20 cellular contexts compared by ENCODE assay signal in genomic region chr1:41462680-41463004, GRCh38. TPM values are rescaled to one million over a fixed set of nuclear protein-coding genes. Genes with fewer than 3 reads are reported as not detected.
DNase-seq lines count a peak whose midpoint lies in the region; ATAC-seq, FAIRE-seq and TF ChIP-seq lines count a peak whose summit lies in the region.
"Had no signal": no experiment of that assay in that cellular context is flagged by ENCODE, and none has a peak within 500 bp of the region (broad histone marks: within the 10 kb centered on the region; RNA-seq: fewer than 3 reads in every experiment).

No MANE protein-coding gene starts in this region.

- no peaks in the 10 kb centered on the region for H3K4me1 Mint-ChIP-seq in endodermal cell

- no peak overlapping the region for H3K4me2 ChIP-seq in K562 (ENCODE audit: insufficient read depth, low read length)
- H3K4me2 ChIP-seq: KMS-11, PC-9 had no signal

- H3K9ac ChIP-seq in K562 (ENCODE audit: insufficient read depth in 1 of 2, low read depth in 2 of 2, low read length in 2 of 2) (no peak overlapping the region), endodermal cell (ENCODE audit: extremely low read depth, low read length, poor library complexity, severe bottlenecking) (no peak overlapping the region)
- H3K9ac ChIP-seq: KMS-11 had no signal

- H3K36me3 ChIP-seq in K562 (ENCODE audit: control insufficient read depth, insufficient read depth, low read length), result no peaks in the 10 kb centered on the region
- no peaks in the 10 kb centered on the region for H3K36me3 ChIP-seq in endodermal cell (ENCODE audit: control insufficient read depth, insufficient read depth, low read length)
- H3K36me3 ChIP-seq: BE2C had no signal

- H3K4me3 Mint-ChIP-seq in endodermal cell, result no peak overlapping the region
- H3K4me3 Mint-ChIP-seq: CD4-positive, alpha-beta T cell; HFFc6 had no signal

- peaks cover 0 to 29% of the 10 kb centered on the region in 2 experiments; a peak in 4 of 5 replicates for H3K27me3 ChIP-seq in K562 (ENCODE audit: control insufficient read depth in 2 of 2, insufficient read depth in 2 of 2, low read length in 2 of 2)
- H3K27me3 ChIP-seq in endodermal cell (ENCODE audit: control insufficient read depth, insufficient read depth, low read length, poor library complexity, severe bottlenecking), result no peaks in the 10 kb centered on the region
- H3K27me3 ChIP-seq: BE2C had no signal

- no peak for TF ChIP-seq CTCF in K562 (IDR thresholded peaks at IDR 0.05 in 2 of 3, conservative IDR thresholded peaks at IDR 0.05 in 1 of 3; ENCODE audit: insufficient read depth in 2 of 3, low read depth in 1 of 3, low read length in 3 of 3)
- TF ChIP-seq CTCF in GM10248 (IDR thresholded peaks at IDR 0.05; ENCODE audit: control extremely low read depth, extremely low read depth, low read depth, missing control alignments), result no peak
- TF ChIP-seq CTCF in endodermal cell (conservative IDR thresholded peaks at IDR 0.05), result no peak

- no TSS peak for BruUV-seq in K562 (replicated peaks; lab: Mats Ljungman, UMichigan)

- peaks cover 1% of the 10 kb centered on the region for H3K27me3 Mint-ChIP-seq in endodermal cell (ENCODE audit: insufficient read depth)
- H3K27me3 Mint-ChIP-seq: CD4-positive, alpha-beta T cell had no signal

- CTCF ChIA-PET in K562 (lab: Yijun Ruan, JAX; ENCODE audit: low intra/inter-chr PET ratio) (interaction anchor here (0.6 kb wide), 2 partner anchors 30 to 428 kb away, joined by 3 read pairs; no protein-coding TSS in a partner anchor), GM10248 (lab: Yijun Ruan, JAX) (no interaction called here)

- DNase-seq in NCI-H510A (lab: John Stamatoyannopoulos, UW) (peak; percentile 62), NCI-H510A treated with DMSO at 0.1 percent for 48 hours (lab: John Stamatoyannopoulos, UW) (no peak), DMS53 (lab: John Stamatoyannopoulos, UW) (peak; percentile 71), K562 (ENCODE audit: extremely low read depth in 1 of 4, low spot score in 3 of 4) (no peak), posterior vena cava (ENCODE audit: low spot score) (peak; percentile 26), GM10248 (ENCODE audit: extremely low spot score) (no peak), endodermal cell (no peak)
- DNase-seq: BE2C; CD4-positive, alpha-beta T cell; HFFc6; MV-4-11; NCI-H1417 treated with DMSO at 0.1 percent for 48 hours; NCI-H187 treated with DMSO at 0.1 percent for 48 hours; NCI-H2171 treated with DMSO at 0.1 percent for 48 hours; NCI-H82; PC-9 had no signal

- 0% methylated on average over 2 of the region's 2 CpGs for WGBS in K562 (ENCODE audit: insufficient coverage, low coverage, missing lambda C conversion rate)
- WGBS in endodermal cell (ENCODE audit: insufficient coverage in 1 of 2, insufficient read length in 1 of 2), 2 experiments, result 88 to 93% methylated on average over 2 of the region's 2 CpGs

- 0 out of 2 replicates have a peak, but pooled peaks cover 6% of the 10 kb centered on the region for H4K20me1 ChIP-seq in K562 (replicated peaks; ENCODE audit: control insufficient read depth, insufficient read depth, low read length)

- TF ChIP-seq EP300 in K562 (IDR thresholded peaks at IDR 0.05; ENCODE audit: low read length), result no peak

- no peak overlapping the region for H3K27ac Mint-ChIP-seq in endodermal cell
- H3K27ac Mint-ChIP-seq: CD4-positive, alpha-beta T cell; HFFc6 had no signal

- TF ChIP-seq RAD21 in K562 (CRISPR knock-in tag; conservative IDR thresholded peaks at IDR 0.05 in 1 of 2, IDR thresholded peaks at IDR 0.05 in 1 of 2), result no peak

- intact Hi-C loops in K562 (cut with micrococcal nuclease), result no loop called here
- intact Hi-C loops in posterior vena cava (cut with DNase I), result no loop called here

- no peak for TF ChIP-seq POLR2A in K562 (conservative IDR thresholded peaks at IDR 0.05)

- H3K4me3 ChIP-seq in K562 (no peak overlapping the region), endodermal cell (ENCODE audit: low read length) (no peak overlapping the region)
- H3K4me3 ChIP-seq: PC-9 had no signal

- no peaks in the 10 kb centered on the region for H3K9me1 ChIP-seq in K562 (ENCODE audit: control insufficient read depth, insufficient read depth, low read length)

- no peaks in the 10 kb centered on the region for H3K36me3 Mint-ChIP-seq in endodermal cell (ENCODE audit: low read depth)

- in situ Hi-C loops in K562 (cut with MboI), result no loop called here

- H3K9me3 Mint-ChIP-seq in endodermal cell, result no peaks in the 10 kb centered on the region
- H3K9me3 Mint-ChIP-seq: CD4-positive, alpha-beta T cell; HFFc6 had no signal

- ATAC-seq in K562, result 0 out of 3 replicates have a peak, but pooled peaks have one; percentile 51
- ATAC-seq in HG02884 (IDR thresholded peaks at IDR 0.05; ENCODE audit: unreplicated experiment), result no peak

- POLR2A ChIA-PET in K562 (lab: Yijun Ruan, JAX), result interaction anchor here (1.2 kb wide), 1 partner anchor 13 kb away, joined by 3 read pairs; no protein-coding TSS in a partner anchor
- POLR2A ChIA-PET in GM10248 (lab: Yijun Ruan, JAX), result no interaction called here

- no peak for FAIRE-seq in K562 (lab: Jason Lieb, UNC)
- FAIRE-seq: GM12892 had no signal

- no peaks in the 10 kb centered on the region for H3K79me2 ChIP-seq in K562 (ENCODE audit: control insufficient read depth, insufficient read depth, low read length)

- H3K27ac ChIP-seq in K562 (ENCODE audit: extremely low read depth, low read depth, low read length) (no peak overlapping the region), endodermal cell (ENCODE audit: low read depth, low read length) (no peak overlapping the region)
- H3K27ac ChIP-seq: KMS-11, PC-9 had no signal

- H3K4me1 ChIP-seq in K562 (replicated peaks in 1 of 2; ENCODE audit: control insufficient read depth in 2 of 2, insufficient read depth in 2 of 2, low read length in 2 of 2) (no peaks in the 10 kb centered on the region), endodermal cell (ENCODE audit: control insufficient read depth, insufficient read depth, low read length) (peaks cover under 1% of the 10 kb centered on the region)
- H3K4me1 ChIP-seq: BE2C had no signal

- H3K9me3 ChIP-seq in K562 (replicated peaks; ENCODE audit: control insufficient read depth, insufficient read depth, low read depth, low read length) (no peaks in the 10 kb centered on the region), endodermal cell (ENCODE audit: control insufficient read depth, low read length) (no peaks in the 10 kb centered on the region)
- H3K9me3 ChIP-seq: BE2C had no signal

- H2AFZ ChIP-seq in K562 (ENCODE audit: low read depth, low read length), result no peak overlapping the region
- H2AFZ ChIP-seq: PC-9 had no signal

TF ChIP-seq in K562, 482 proteins besides CTCF, POLR2A, EP300 and RAD21:
- TF ChIP-seq ZNF551 (CRISPR knock-in tag; IDR thresholded peaks at IDR 0.05) (no peak), RNF219 (CRISPR knock-in tag; IDR thresholded peaks at IDR 0.05) (no peak), BCL6 (CRISPR knock-in tag; IDR thresholded peaks at IDR 0.05) (no peak), NFYB (IDR thresholded peaks at IDR 0.05; ENCODE audit: extremely low read depth, insufficient read length) (peak; percentile 22)

RNA-seq across cellular contexts. Expression of gene EDN2, which starts 21.8 kb away (rescaled TPM):
- not detected in 2 replicates for total RNA-seq in K562 (2011; cell fraction: chromatin; rRNA removed; ENCODE audit: low replicate concordance)
- total RNA-seq in K562 (2011; cell fraction: nucleolus; rRNA removed), result not detected in 2 replicates
- not detected in 2 replicates for total RNA-seq in K562 (2011; cell fraction: nucleoplasm; rRNA removed)
- total RNA-seq in K562 (2014; rRNA removed) (not detected in 2 replicates), K562 (2014; rRNA removed; fragmentation: Illumina TruSeq; extraction: Trizol) (not detected in 2 replicates), K562 (2015; rRNA removed; fragmentation: Illumina TruSeq; extraction: Trizol) (not detected in 2 replicates), K562 (2021) (not detected in 2 replicates), posterior vena cava (not detected), endodermal cell (not detected)
- polyA plus RNA-seq in K562 (2011; rRNA removed) (not detected in 2 replicates), K562 (2014; fragmentation: Illumina TruSeq; extraction: Trizol) (not detected in 2 replicates), K562 (2014; fragmentation: Nextera tagmentation; extraction: Ambion mirVana) (not detected), K562 (2014; rRNA removed) (not detected in 2 replicates)
- not detected in 2 replicates for polyA plus RNA-seq in K562 (2011; cell fraction: cytosol; rRNA removed)
- polyA plus RNA-seq in K562 (2011; cell fraction: nucleus; rRNA removed), result not detected in 2 replicates
- polyA plus RNA-seq in K562 (2012), result not detected in 2 replicates
- polyA minus RNA-seq in K562 (2011; rRNA and poly(A)+ RNA removed), result not detected in 2 replicates
- polyA minus RNA-seq in K562 (2011; cell fraction: cytosol; rRNA and poly(A)+ RNA removed), result not detected in 2 replicates
- not detected in 2 replicates for polyA minus RNA-seq in K562 (2011; cell fraction: nucleus; rRNA and poly(A)+ RNA removed)
- 0.18 TPM for polyA plus RNA-seq in endodermal cell (2013, experiment 1 of 2)
- polyA plus RNA-seq in endodermal cell (2013, experiment 2 of 2), result not detected
- total RNA-seq: CD4-positive, alpha-beta T cell; HFFc6; SK-MEL-5 had no signal

Comparison
In these comparisons a context has a peak if more than half of its experiments do, and no peak if none do; other contexts are left out.
1. DNase-seq: peak in NCI-H510A (single experiment), DMS53 (single experiment) and posterior vena cava (single experiment); none in NCI-H510A treated with DMSO at 0.1 percent for 48 hours (single experiment), K562 (0 of 4), GM10248 (single experiment) and endodermal cell (single experiment).